2 cellular contexts compared by ENCODE assay signal in genomic region chr4:55346851-55347255, GRCh38.
TF ChIP-seq lines count a peak whose summit lies in the region.

No MANE protein-coding gene starts in this region.

TF ChIP-seq in SK-N-SH, 30 proteins besides CTCF, POLR2A, EP300 and RAD21 (continued from another document):
- TF ChIP-seq, protein P1, sequence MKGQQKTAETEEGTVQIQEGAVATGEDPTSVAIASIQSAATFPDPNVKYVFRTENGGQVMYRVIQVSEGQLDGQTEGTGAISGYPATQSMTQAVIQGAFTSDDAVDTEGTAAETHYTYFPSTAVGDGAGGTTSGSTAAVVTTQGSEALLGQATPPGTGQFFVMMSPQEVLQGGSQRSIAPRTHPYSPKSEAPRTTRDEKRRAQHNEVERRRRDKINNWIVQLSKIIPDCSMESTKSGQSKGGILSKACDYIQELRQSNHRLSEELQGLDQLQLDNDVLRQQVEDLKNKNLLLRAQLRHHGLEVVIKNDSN (IDR thresholded peaks at IDR 0.05; ENCODE audit: borderline replicate concordance, low read depth) = no peak
- TF ChIP-seq RCOR1 (IDR thresholded peaks at IDR 0.05; ENCODE audit: low read length) (no peak), RXRA (IDR thresholded peaks at IDR 0.05; ENCODE audit: borderline replicate concordance, low read depth) (no peak)

TF ChIP-seq in SK-N-SH treated with all-trans-retinoic acid at 6 μM for 48 hours, 23 proteins besides CTCF, POLR2A, EP300 and RAD21 (continued from another document):
- TF ChIP-seq, protein P2, sequence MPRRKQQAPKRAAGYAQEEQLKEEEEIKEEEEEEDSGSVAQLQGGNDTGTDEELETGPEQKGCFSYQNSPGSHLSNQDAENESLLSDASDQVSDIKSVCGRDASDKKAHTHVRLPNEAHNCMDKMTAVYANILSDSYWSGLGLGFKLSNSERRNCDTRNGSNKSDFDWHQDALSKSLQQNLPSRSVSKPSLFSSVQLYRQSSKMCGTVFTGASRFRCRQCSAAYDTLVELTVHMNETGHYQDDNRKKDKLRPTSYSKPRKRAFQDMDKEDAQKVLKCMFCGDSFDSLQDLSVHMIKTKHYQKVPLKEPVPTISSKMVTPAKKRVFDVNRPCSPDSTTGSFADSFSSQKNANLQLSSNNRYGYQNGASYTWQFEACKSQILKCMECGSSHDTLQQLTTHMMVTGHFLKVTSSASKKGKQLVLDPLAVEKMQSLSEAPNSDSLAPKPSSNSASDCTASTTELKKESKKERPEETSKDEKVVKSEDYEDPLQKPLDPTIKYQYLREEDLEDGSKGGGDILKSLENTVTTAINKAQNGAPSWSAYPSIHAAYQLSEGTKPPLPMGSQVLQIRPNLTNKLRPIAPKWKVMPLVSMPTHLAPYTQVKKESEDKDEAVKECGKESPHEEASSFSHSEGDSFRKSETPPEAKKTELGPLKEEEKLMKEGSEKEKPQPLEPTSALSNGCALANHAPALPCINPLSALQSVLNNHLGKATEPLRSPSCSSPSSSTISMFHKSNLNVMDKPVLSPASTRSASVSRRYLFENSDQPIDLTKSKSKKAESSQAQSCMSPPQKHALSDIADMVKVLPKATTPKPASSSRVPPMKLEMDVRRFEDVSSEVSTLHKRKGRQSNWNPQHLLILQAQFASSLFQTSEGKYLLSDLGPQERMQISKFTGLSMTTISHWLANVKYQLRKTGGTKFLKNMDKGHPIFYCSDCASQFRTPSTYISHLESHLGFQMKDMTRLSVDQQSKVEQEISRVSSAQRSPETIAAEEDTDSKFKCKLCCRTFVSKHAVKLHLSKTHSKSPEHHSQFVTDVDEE (CRISPR knock-in tag; IDR thresholded peaks at IDR 0.05) = no peak
- TF ChIP-seq RARB (CRISPR knock-in tag; IDR thresholded peaks at IDR 0.05) (no peak), ZNF8 (CRISPR knock-in tag; IDR thresholded peaks at IDR 0.05) (no peak), ISL1 (CRISPR knock-in tag; IDR thresholded peaks at IDR 0.05) (no peak), ZFP3 (CRISPR knock-in tag; IDR thresholded peaks at IDR 0.05) (no peak), ESRRG (CRISPR knock-in tag; IDR thresholded peaks at IDR 0.05) (no peak), SNAI2 (CRISPR knock-in tag; IDR thresholded peaks at IDR 0.05) (no peak), ZFP30 (CRISPR knock-in tag; IDR thresholded peaks at IDR 0.05) (no peak), GLIS3 (CRISPR knock-in tag; IDR thresholded peaks at IDR 0.05) (no peak)
- TF ChIP-seq, protein P3, sequence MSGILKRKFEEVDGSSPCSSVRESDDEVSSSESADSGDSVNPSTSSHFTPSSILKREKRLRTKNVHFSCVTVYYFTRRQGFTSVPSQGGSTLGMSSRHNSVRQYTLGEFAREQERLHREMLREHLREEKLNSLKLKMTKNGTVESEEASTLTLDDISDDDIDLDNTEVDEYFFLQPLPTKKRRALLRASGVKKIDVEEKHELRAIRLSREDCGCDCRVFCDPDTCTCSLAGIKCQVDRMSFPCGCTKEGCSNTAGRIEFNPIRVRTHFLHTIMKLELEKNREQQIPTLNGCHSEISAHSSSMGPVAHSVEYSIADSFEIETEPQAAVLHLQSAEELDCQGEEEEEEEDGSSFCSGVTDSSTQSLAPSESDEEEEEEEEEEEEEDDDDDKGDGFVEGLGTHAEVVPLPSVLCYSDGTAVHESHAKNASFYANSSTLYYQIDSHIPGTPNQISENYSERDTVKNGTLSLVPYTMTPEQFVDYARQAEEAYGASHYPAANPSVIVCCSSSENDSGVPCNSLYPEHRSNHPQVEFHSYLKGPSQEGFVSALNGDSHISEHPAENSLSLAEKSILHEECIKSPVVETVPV (CRISPR knock-in tag; IDR thresholded peaks at IDR 0.05) = no peak
TF ChIP-seq in SK-N-SH treated with all-trans-retinoic acid at 6 μM for 48 hours: peak in this region for 0.
